In the genomic region with DNA sequence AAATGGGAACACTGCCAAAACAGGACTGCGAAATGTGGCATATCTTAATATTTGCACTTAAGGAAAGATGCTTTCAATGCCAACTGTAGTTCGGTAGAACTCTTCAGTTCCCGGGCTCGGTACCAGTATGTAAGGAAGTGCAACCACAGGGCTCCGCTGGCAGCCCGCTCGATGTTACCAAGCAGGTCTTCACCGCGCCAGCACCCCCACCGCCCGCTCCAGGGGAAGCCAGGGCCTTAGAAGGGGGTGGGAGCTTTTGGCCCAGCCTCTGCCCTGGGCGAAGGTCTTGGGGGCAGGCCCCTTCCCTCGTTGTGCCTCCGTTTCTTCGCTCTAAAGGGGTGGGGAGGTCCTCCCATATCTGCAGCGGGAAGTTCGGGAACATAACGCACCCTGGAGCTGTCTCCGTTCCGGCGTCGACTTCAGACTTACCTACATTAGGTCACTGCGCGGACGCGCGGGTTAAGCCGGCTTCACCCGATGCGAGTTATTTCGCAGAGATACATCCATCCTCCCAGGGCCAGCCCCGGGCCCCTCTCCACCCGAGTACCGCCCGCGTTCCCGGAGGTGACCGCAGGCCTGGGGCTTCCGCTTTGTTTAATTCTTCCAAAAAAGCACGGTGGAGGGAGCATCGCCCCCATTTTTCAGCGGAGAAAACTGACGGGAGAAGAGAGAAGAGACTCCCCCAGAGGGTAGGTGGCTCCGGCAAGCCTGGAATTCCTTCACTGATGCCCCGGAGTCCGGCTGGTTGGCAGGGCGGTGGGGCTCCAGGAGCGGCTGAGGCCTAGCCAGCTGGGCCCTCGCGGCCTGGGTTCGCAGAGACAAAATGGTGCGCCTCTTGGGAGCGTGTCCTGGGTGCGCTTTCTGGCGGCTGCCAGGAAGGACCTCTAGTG, we compare ENCODE assay signal across 20 cellular contexts. TPM values are rescaled to one million over a fixed set of nuclear protein-coding genes. Genes with fewer than 3 reads are reported as not detected.
DNase-seq lines count a peak whose midpoint lies in the region; ATAC-seq and TF ChIP-seq lines count a peak whose summit lies in the region.
"Had no signal": no experiment of that assay in that cellular context is flagged by ENCODE, and none has a peak within 500 bp of the region (broad histone marks: within the 10 kb centered on the region; RNA-seq: fewer than 3 reads in every experiment).

No MANE protein-coding gene starts in this region.

- WGBS in HUES64: 9% methylated on average over 55 of the region's 55 CpGs

- DNase-seq in activated naive CD4-positive, alpha-beta T cell treated with anti-CD3 and anti-CD28 coated beads, Interleukin-2, amount 10 ng/mL, durations not matched to agents 7 days and 5 days: no peak
- no peak for DNase-seq in activated naive CD4-positive, alpha-beta T cell treated with anti-CD3 and anti-CD28 coated beads, Interleukin-2, amount 50 U/mL, for 72 hours (ENCODE audit: low spot score in 2 of 2)
- no peak for DNase-seq in progenitor cell of endocrine pancreas (ENCODE audit: low spot score, unreplicated experiment)
- DNase-seq in stimulated activated effector memory CD8-positive, alpha-beta T cell treated with anti-CD3 and anti-CD28 coated beads, Interleukin-12 subunit alpha, Interleukin-12 subunit beta, amount 100 ng/mL, for 72 hours (ENCODE audit: low spot score in 2 of 2): no peak
- no peak for DNase-seq in stimulated activated naive CD8-positive, alpha-beta T cell treated with anti-CD3 and anti-CD28 coated beads, Interleukin-15, Interleukin-2, amounts not matched to agents 100 U/mL and 50 U/mL, for 24 hours
- DNase-seq in HuH-7 (ENCODE audit: low spot score): no peak
- DNase-seq: ACHN; activated CD4-positive, alpha-beta T cell treated with anti-CD3 and anti-CD28 coated beads for 36 hours; activated naive CD4-positive, alpha-beta T cell; cortex of kidney; HFFc6; mesenchymal stem cell; NCI-H1417; NCI-H510A treated with DMSO at 0.1 percent for 48 hours; RPMI8226 had no signal

- H3K4me1 ChIP-seq in HUES64 (ENCODE audit: insufficient read depth, low read length) (peaks cover 8% of the 10 kb centered on the region), iPS-15b (ENCODE audit: control insufficient read depth, insufficient read depth, low read length) (no peaks in the 10 kb centered on the region)
- H3K4me1 ChIP-seq: testis had no signal

- H3K27ac Mint-ChIP-seq in activated naive CD4-positive, alpha-beta T cell treated with anti-CD3 and anti-CD28 coated beads, Interleukin-2, amount 10 ng/mL, durations not matched to agents 7 days and 5 days: peak overlapping the region; percentile 67
- H3K27ac Mint-ChIP-seq in activated naive CD4-positive, alpha-beta T cell treated with anti-CD3 and anti-CD28 coated beads, Interleukin-2, amount 50 U/mL, for 72 hours: peak overlapping the region in 1 of 2 donors; percentile 85
- H3K27ac Mint-ChIP-seq in progenitor cell of endocrine pancreas: no peak overlapping the region
- no peak overlapping the region for H3K27ac Mint-ChIP-seq in stimulated activated effector memory CD8-positive, alpha-beta T cell treated with anti-CD3 and anti-CD28 coated beads, Interleukin-12 subunit alpha, Interleukin-12 subunit beta, amount 100 ng/mL, for 72 hours
- H3K27ac Mint-ChIP-seq: activated CD4-positive, alpha-beta T cell treated with anti-CD3 and anti-CD28 coated beads for 36 hours; HFFc6; natural killer cell treated with Interleukin-12 subunit alpha and Interleukin-12 subunit beta and Interleukin-15 and Interleukin-18, amount 100 ng/mL, for 72 hours had no signal

- H3K27me3 Mint-ChIP-seq in activated naive CD4-positive, alpha-beta T cell treated with anti-CD3 and anti-CD28 coated beads, Interleukin-2, amount 10 ng/mL, durations not matched to agents 7 days and 5 days: peaks cover 93% of the 10 kb centered on the region
- peaks cover 83% of the 10 kb centered on the region for H3K27me3 Mint-ChIP-seq in progenitor cell of endocrine pancreas

- peaks cover 98% of the 10 kb centered on the region for H3K27me3 ChIP-seq in HUES64 (ENCODE audit: insufficient read depth, low read length)
- H3K27me3 ChIP-seq in iPS-15b (ENCODE audit: control insufficient read depth, insufficient read depth, low read length): peaks cover 93% of the 10 kb centered on the region
- H3K27me3 ChIP-seq: testis had no signal

- H3K36me3 ChIP-seq in HUES64 (ENCODE audit: insufficient read depth, low read length) (no peaks in the 10 kb centered on the region), iPS-15b (ENCODE audit: control insufficient read depth, insufficient read depth, low read length) (no peaks in the 10 kb centered on the region)

- TF ChIP-seq CTCF in progenitor cell of endocrine pancreas (IDR thresholded peaks at IDR 0.05; ENCODE audit: unreplicated experiment): no peak

- H3K4me1 Mint-ChIP-seq in activated naive CD4-positive, alpha-beta T cell treated with anti-CD3 and anti-CD28 coated beads, Interleukin-2, amount 10 ng/mL, durations not matched to agents 7 days and 5 days: no peaks in the 10 kb centered on the region
- peaks cover 3% of the 10 kb centered on the region for H3K4me1 Mint-ChIP-seq in progenitor cell of endocrine pancreas (ENCODE audit: low read depth)
- H3K4me1 Mint-ChIP-seq in stimulated activated effector memory CD8-positive, alpha-beta T cell treated with anti-CD3 and anti-CD28 coated beads, Interleukin-12 subunit alpha, Interleukin-12 subunit beta, amount 100 ng/mL, for 72 hours: peaks cover 7% of the 10 kb centered on the region

- H3K4me3 ChIP-seq in HUES64 (ENCODE audit: low read length) (peak overlapping the region; percentile 36), iPS-15b (ENCODE audit: low read depth, low read length) (peak overlapping the region; percentile 35)

- H3K9ac ChIP-seq in HUES64 (ENCODE audit: low read depth, low read length) (no peak overlapping the region), iPS-15b (ENCODE audit: low read depth, low read length) (no peak overlapping the region)

- H3K9me3 Mint-ChIP-seq in activated naive CD4-positive, alpha-beta T cell treated with anti-CD3 and anti-CD28 coated beads, Interleukin-2, amount 10 ng/mL, durations not matched to agents 7 days and 5 days: no peaks in the 10 kb centered on the region
- peaks cover 0 to 6% of the 10 kb centered on the region in 2 donors for H3K9me3 Mint-ChIP-seq in activated naive CD4-positive, alpha-beta T cell treated with anti-CD3 and anti-CD28 coated beads, Interleukin-2, amount 50 U/mL, for 72 hours
- H3K9me3 Mint-ChIP-seq in progenitor cell of endocrine pancreas (ENCODE audit: low read depth): no peaks in the 10 kb centered on the region
- H3K9me3 Mint-ChIP-seq in stimulated activated effector memory CD8-positive, alpha-beta T cell treated with anti-CD3 and anti-CD28 coated beads, Interleukin-12 subunit alpha, Interleukin-12 subunit beta, amount 100 ng/mL, for 72 hours: no peaks in the 10 kb centered on the region
- H3K9me3 Mint-ChIP-seq: HFFc6; natural killer cell treated with Interleukin-12 subunit alpha and Interleukin-12 subunit beta and Interleukin-15 and Interleukin-18, amount 100 ng/mL, for 72 hours had no signal

- ATAC-seq in activated naive CD4-positive, alpha-beta T cell treated with anti-CD3 and anti-CD28 coated beads, Interleukin-2, amount 50 U/mL, for 72 hours: no peak
- no peak for ATAC-seq in stimulated activated effector memory CD8-positive, alpha-beta T cell treated with anti-CD3 and anti-CD28 coated beads, Interleukin-12 subunit alpha, Interleukin-12 subunit beta, amount 100 ng/mL, for 72 hours
- ATAC-seq in stimulated activated naive CD8-positive, alpha-beta T cell treated with anti-CD3 and anti-CD28 coated beads, Interleukin-15, Interleukin-2, amounts not matched to agents 100 U/mL and 50 U/mL, for 24 hours: no peak
- ATAC-seq: natural killer cell treated with Interleukin-12 subunit alpha and Interleukin-12 subunit beta and Interleukin-15 and Interleukin-18, amount 100 ng/mL, for 72 hours had no signal

- no peak overlapping the region for H3K27ac ChIP-seq in HUES64 (ENCODE audit: low read depth, low read length)
- H3K27ac ChIP-seq: testis had no signal

- H3K9me3 ChIP-seq in HUES64 (ENCODE audit: insufficient read depth, low read depth, low read length): no peaks in the 10 kb centered on the region
- H3K9me3 ChIP-seq in iPS-15b (ENCODE audit: control insufficient read depth, insufficient read depth, low read length): no peaks in the 10 kb centered on the region
- H3K9me3 ChIP-seq: testis had no signal

- CTCF ChIA-PET in activated naive CD4-positive, alpha-beta T cell treated with anti-CD3 and anti-CD28 coated beads, Interleukin-2, amount 10 ng/mL, durations not matched to agents 7 days and 5 days (lab: Charles Lee): no interaction called here

- no peak overlapping the region for H3K4me3 Mint-ChIP-seq in activated naive CD4-positive, alpha-beta T cell treated with anti-CD3 and anti-CD28 coated beads, Interleukin-2, amount 10 ng/mL, durations not matched to agents 7 days and 5 days
- peak overlapping the region; percentile 63 for H3K4me3 Mint-ChIP-seq in progenitor cell of endocrine pancreas (ENCODE audit: low read depth)
- no peak overlapping the region for H3K4me3 Mint-ChIP-seq in stimulated activated effector memory CD8-positive, alpha-beta T cell treated with anti-CD3 and anti-CD28 coated beads, Interleukin-12 subunit alpha, Interleukin-12 subunit beta, amount 100 ng/mL, for 72 hours
- H3K4me3 Mint-ChIP-seq: activated CD4-positive, alpha-beta T cell treated with anti-CD3 and anti-CD28 coated beads for 36 hours; HFFc6; natural killer cell treated with Interleukin-12 subunit alpha and Interleukin-12 subunit beta and Interleukin-15 and Interleukin-18, amount 100 ng/mL, for 72 hours had no signal

- no peaks in the 10 kb centered on the region for H3K36me3 Mint-ChIP-seq in activated naive CD4-positive, alpha-beta T cell treated with anti-CD3 and anti-CD28 coated beads, Interleukin-2, amount 10 ng/mL, durations not matched to agents 7 days and 5 days
- peaks cover 13 to 15% of the 10 kb centered on the region in 2 donors for H3K36me3 Mint-ChIP-seq in activated naive CD4-positive, alpha-beta T cell treated with anti-CD3 and anti-CD28 coated beads, Interleukin-2, amount 50 U/mL, for 72 hours
- H3K36me3 Mint-ChIP-seq in progenitor cell of endocrine pancreas (ENCODE audit: insufficient read depth): no peaks in the 10 kb centered on the region
- H3K36me3 Mint-ChIP-seq in stimulated activated effector memory CD8-positive, alpha-beta T cell treated with anti-CD3 and anti-CD28 coated beads, Interleukin-12 subunit alpha, Interleukin-12 subunit beta, amount 100 ng/mL, for 72 hours: peaks cover 5% of the 10 kb centered on the region
- H3K36me3 Mint-ChIP-seq: natural killer cell treated with Interleukin-12 subunit alpha and Interleukin-12 subunit beta and Interleukin-15 and Interleukin-18, amount 100 ng/mL, for 72 hours had no signal

RNA-seq across cellular contexts. Expression of a gene that starts 1.0 kb away (rescaled TPM):
- total RNA-seq in activated naive CD4-positive, alpha-beta T cell treated with anti-CD3 and anti-CD28 coated beads, Interleukin-2, amount 50 U/mL, for 72 hours: not detected
- 0.25 TPM for polyA plus RNA-seq in HUES64 (2013, experiment 1 of 2)
- 0.13 TPM for polyA plus RNA-seq in HUES64 (2013, experiment 2 of 2)
- total RNA-seq in progenitor cell of endocrine pancreas: 0.65 and 0.87 TPM in 2 replicates
- total RNA-seq: activated CD4-positive, alpha-beta T cell treated with anti-CD3 and anti-CD28 coated beads for 36 hours; HFFc6; natural killer cell treated with Interleukin-12 subunit alpha and Interleukin-12 subunit beta and Interleukin-15 and Interleukin-18, amount 100 ng/mL, for 72 hours; renal cortical epithelial cell had no signal
